Comparison of ENCODE assay signal across 12 cellular contexts in the genomic region with DNA sequence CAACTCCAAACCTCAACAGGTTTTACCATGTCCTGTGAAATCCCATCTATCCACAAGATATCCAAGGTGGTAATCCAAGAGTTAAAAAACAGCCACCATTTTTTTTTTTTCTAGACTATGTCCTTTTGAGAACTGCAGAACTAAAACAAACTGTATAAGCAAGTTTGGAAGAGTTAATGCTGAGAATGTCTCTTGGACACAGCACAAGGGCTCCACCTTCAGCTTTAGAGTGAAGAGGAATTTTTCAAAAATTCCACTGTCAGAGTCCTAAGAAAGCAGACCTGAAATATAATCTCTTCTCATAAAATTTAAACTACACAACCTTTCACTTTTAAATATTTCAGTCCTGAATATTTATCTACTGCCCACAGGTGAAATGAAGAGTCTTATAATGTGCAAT.
DNase-seq lines count a peak whose midpoint lies in the region; TF ChIP-seq lines count a peak whose summit lies in the region.
"Had no signal": no experiment of that assay in that cellular context is flagged by ENCODE, and none has a peak within 500 bp of the region (broad histone marks: within the 10 kb centered on the region; RNA-seq: fewer than 3 reads in every experiment).

No MANE protein-coding gene starts in this region.

- H3K27me3 Mint-ChIP-seq in activated CD4-positive, alpha-beta T cell treated with anti-CD3 and anti-CD28 coated beads, Interleukin-2, amount 10 ng/mL, durations not matched to agents 7 days and 5 days, result no peaks in the 10 kb centered on the region
- H3K27me3 Mint-ChIP-seq: activated CD4-positive, alpha-beta memory T cell treated with anti-CD3 and anti-CD28 coated beads, Interleukin-2, amount 10 ng/mL, durations not matched to agents 7 days and 5 days had no signal

- no peaks in the 10 kb centered on the region for H3K36me3 Mint-ChIP-seq in activated CD4-positive, alpha-beta T cell treated with anti-CD3 and anti-CD28 coated beads, Interleukin-2, amount 10 ng/mL, durations not matched to agents 7 days and 5 days (ENCODE audit: low read depth)
- H3K36me3 Mint-ChIP-seq: immature natural killer cell had no signal

- peak; percentile 75 for TF ChIP-seq CTCF in 22Rv1 (IDR thresholded peaks at IDR 0.05)
- TF ChIP-seq CTCF in GM20000 (IDR thresholded peaks at IDR 0.05; ENCODE audit: extremely low read depth, missing control alignments), result no peak
- TF ChIP-seq CTCF in OCI-LY7 (conservative IDR thresholded peaks at IDR 0.05; ENCODE audit: low read length), result peak; percentile 49
- TF ChIP-seq CTCF in epithelial cell of proximal tubule (conservative IDR thresholded peaks at IDR 0.05; ENCODE audit: low read depth, low read length), result peak; percentile 38

- intact Hi-C loops in OCI-LY7 (cut with micrococcal nuclease; ENCODE audit: unreplicated experiment), result no loop called here

- no peaks in the 10 kb centered on the region for H3K9me3 ChIP-seq in OCI-LY7 (ENCODE audit: low read length)

- H3K79me2 ChIP-seq in OCI-LY7 (ENCODE audit: insufficient read depth, low read depth, low read length), result no peaks in the 10 kb centered on the region

- no peak overlapping the region for H3K4me2 ChIP-seq in OCI-LY7 (ENCODE audit: low read length)

- H3K4me3 ChIP-seq in OCI-LY7 (ENCODE audit: low read depth, low read length, poor library complexity, severe bottlenecking) (no peak overlapping the region), epithelial cell of proximal tubule (ENCODE audit: low read depth, low read length) (no peak overlapping the region)

- no peaks in the 10 kb centered on the region for H3K4me1 ChIP-seq in OCI-LY7 (ENCODE audit: insufficient read depth, low read length, poor library complexity, severe bottlenecking)

- H3K4me3 Mint-ChIP-seq in activated CD4-positive, alpha-beta T cell treated with anti-CD3 and anti-CD28 coated beads, Interleukin-2, amount 10 ng/mL, durations not matched to agents 7 days and 5 days, result no peak overlapping the region
- H3K4me3 Mint-ChIP-seq: activated CD4-positive, alpha-beta memory T cell treated with anti-CD3 and anti-CD28 coated beads, Interleukin-2, amount 10 ng/mL, durations not matched to agents 7 days and 5 days; immature natural killer cell had no signal

- DNase-seq in GM20000 (ENCODE audit: low spot score) (peak; percentile 7), OCI-LY7 (ENCODE audit: low spot score) (peak; percentile 0), epithelial cell of proximal tubule (ENCODE audit: low read depth) (no peak), NOMO-1 (lab: John Stamatoyannopoulos, UW; ENCODE audit: unreplicated experiment in 2 of 2) (no peak), MV-4-11 (lab: John Stamatoyannopoulos, UW) (no peak)
- no peak for DNase-seq in activated CD4-positive, alpha-beta T cell treated with anti-CD3 and anti-CD28 coated beads, Interleukin-2, amount 10 ng/mL, durations not matched to agents 7 days and 5 days
- DNase-seq in activated CD4-positive, CD25-positive, alpha-beta regulatory T cell (lab: John Stamatoyannopoulos, UW), result no peak
- DNase-seq: activated CD4-positive, alpha-beta memory T cell treated with anti-CD3 and anti-CD28 coated beads, Interleukin-2, amount 10 ng/mL, durations not matched to agents 7 days and 5 days; immature natural killer cell; Karpas-422; nucleus accumbens had no signal

- no peaks in the 10 kb centered on the region for H3K4me1 Mint-ChIP-seq in activated CD4-positive, alpha-beta T cell treated with anti-CD3 and anti-CD28 coated beads, Interleukin-2, amount 10 ng/mL, durations not matched to agents 7 days and 5 days
- H3K4me1 Mint-ChIP-seq: activated CD4-positive, alpha-beta memory T cell treated with anti-CD3 and anti-CD28 coated beads, Interleukin-2, amount 10 ng/mL, durations not matched to agents 7 days and 5 days; immature natural killer cell had no signal

- CTCF ChIA-PET in OCI-LY7 (lab: Charles Lee; ENCODE audit: unreplicated experiment), result no interaction called here
- CTCF ChIA-PET in activated CD4-positive, alpha-beta T cell treated with anti-CD3 and anti-CD28 coated beads, Interleukin-2, amount 10 ng/mL, durations not matched to agents 7 days and 5 days (lab: Charles Lee), result no interaction called here

- POLR2A ChIA-PET in OCI-LY7 (lab: Charles Lee), result interaction anchor here (0.6 kb wide), 1 partner anchor 1893 kb away, joined by 3 read pairs; no protein-coding TSS in a partner anchor
- POLR2A ChIA-PET in activated CD4-positive, alpha-beta T cell treated with anti-CD3 and anti-CD28 coated beads, Interleukin-2, amount 10 ng/mL, durations not matched to agents 7 days and 5 days (lab: Charles Lee), result no interaction called here

- no peaks in the 10 kb centered on the region for H3K9me2 ChIP-seq in OCI-LY7 (ENCODE audit: insufficient read depth, low read length)

- no peak overlapping the region for H3K27ac Mint-ChIP-seq in activated CD4-positive, alpha-beta T cell treated with anti-CD3 and anti-CD28 coated beads, Interleukin-2, amount 10 ng/mL, durations not matched to agents 7 days and 5 days
- H3K27ac Mint-ChIP-seq: activated CD4-positive, alpha-beta memory T cell treated with anti-CD3 and anti-CD28 coated beads, Interleukin-2, amount 10 ng/mL, durations not matched to agents 7 days and 5 days; immature natural killer cell had no signal

- H4K20me1 ChIP-seq in OCI-LY7 (ENCODE audit: insufficient read depth, low read length), result no peaks in the 10 kb centered on the region

- H3K9me3 Mint-ChIP-seq in activated CD4-positive, alpha-beta T cell treated with anti-CD3 and anti-CD28 coated beads, Interleukin-2, amount 10 ng/mL, durations not matched to agents 7 days and 5 days, result no peaks in the 10 kb centered on the region
- H3K9me3 Mint-ChIP-seq: activated CD4-positive, alpha-beta memory T cell treated with anti-CD3 and anti-CD28 coated beads, Interleukin-2, amount 10 ng/mL, durations not matched to agents 7 days and 5 days had no signal

- BruUV-seq in OCI-LY7 (replicated peaks; lab: Mats Ljungman, UMichigan), result no TSS peak

- no peaks in the 10 kb centered on the region for H3K36me3 ChIP-seq in OCI-LY7 (ENCODE audit: insufficient read depth, low read length)

- no peak overlapping the region for H2AFZ ChIP-seq in OCI-LY7 (ENCODE audit: low read length)

- H3K27ac ChIP-seq in 22Rv1 (no peak overlapping the region), OCI-LY7 (ENCODE audit: low read depth, low read length, poor library complexity, severe bottlenecking) (no peak overlapping the region)

Comparison
In these comparisons a context has a peak if more than half of its experiments do, and no peak if none do; other contexts are left out.
1. DNase-seq: peak in GM20000 (single experiment) and OCI-LY7 (single experiment); none in epithelial cell of proximal tubule (single experiment), activated CD4-positive, alpha-beta T cell treated with anti-CD3 and anti-CD28 coated beads, Interleukin-2, amount 10 ng/mL, durations not matched to agents 7 days and 5 days (single experiment), NOMO-1 (0 of 2), activated CD4-positive, CD25-positive, alpha-beta regulatory T cell (0 of 4) and MV-4-11 (single experiment).